Comparison of ENCODE assay signal across 11 cellular contexts in genomic region chr16:88591577-88592021, GRCh38. TPM values are rescaled to one million over a fixed set of nuclear protein-coding genes. Genes with fewer than 3 reads are reported as not detected.
DNase-seq lines count a peak whose midpoint lies in the region; ATAC-seq and TF ChIP-seq lines count a peak whose summit lies in the region.
"Had no signal": no experiment of that assay in that cellular context is flagged by ENCODE, and none has a peak within 500 bp of the region (broad histone marks: within the 10 kb centered on the region; RNA-seq: fewer than 3 reads in every experiment).

No MANE protein-coding gene starts in this region.

- TF ChIP-seq CTCF in AG10803 (conservative IDR thresholded peaks at IDR 0.05; ENCODE audit: low read length) = no peak
- TF ChIP-seq CTCF in activated CD8-positive, alpha-beta T cell treated with anti-CD3 and anti-CD28 coated beads for 36 hours (IDR thresholded peaks at IDR 0.05) = no peak
- no peak for TF ChIP-seq CTCF in glutamatergic neuron (IDR thresholded peaks at IDR 0.05; ENCODE audit: partially characterized antibody, unreplicated experiment)
- no peak for TF ChIP-seq CTCF in brain microvascular endothelial cell (IDR thresholded peaks at IDR 0.05; ENCODE audit: low read depth, low read length, missing control alignments)

- in situ Hi-C loops in brain microvascular endothelial cell (cut with HindIII; ENCODE audit: low pct_ligation_motif_present, low sequenced_read_pairs) = no loop called here

- H3K27ac ChIP-seq in brain microvascular endothelial cell = no peak overlapping the region
- H3K27ac ChIP-seq: BLaER1 had no signal

- POLR2A ChIA-PET in activated CD8-positive, alpha-beta T cell treated with anti-CD3 and anti-CD28 coated beads for 36 hours (lab: Charles Lee) = interaction anchor here (0.7 kb wide), 1 partner anchor 162 kb away, joined by 3 read pairs; no protein-coding TSS in a partner anchor

- intact Hi-C loops in activated CD8-positive, alpha-beta T cell treated with anti-CD3 and anti-CD28 coated beads for 36 hours (cut with micrococcal nuclease) = no loop called here

- H3K9me3 Mint-ChIP-seq in activated CD8-positive, alpha-beta T cell treated with anti-CD3 and anti-CD28 coated beads for 36 hours = no peaks in the 10 kb centered on the region
- H3K9me3 Mint-ChIP-seq in glutamatergic neuron (ENCODE audit: unreplicated experiment) = peaks cover 4% of the 10 kb centered on the region
- H3K9me3 Mint-ChIP-seq: neural crest cell had no signal

- peaks cover 37% of the 10 kb centered on the region for H3K36me3 ChIP-seq in brain microvascular endothelial cell (replicated peaks)

- H3K27me3 Mint-ChIP-seq in activated CD8-positive, alpha-beta T cell treated with anti-CD3 and anti-CD28 coated beads for 36 hours = no peaks in the 10 kb centered on the region
- H3K27me3 Mint-ChIP-seq in glutamatergic neuron (ENCODE audit: unreplicated experiment) = peaks cover 11% of the 10 kb centered on the region

- H3K4me3 ChIP-seq in AG10803 (ENCODE audit: low read length) (no peak overlapping the region), brain microvascular endothelial cell (ENCODE audit: low read depth, low read length) (no peak overlapping the region)
- H3K4me3 ChIP-seq: BLaER1 had no signal

- CTCF ChIA-PET in activated CD8-positive, alpha-beta T cell treated with anti-CD3 and anti-CD28 coated beads for 36 hours (lab: Charles Lee) = interaction anchor here (1.1 kb wide), 1 partner anchor 28 kb away, joined by 5 read pairs; no protein-coding TSS in a partner anchor

- H3K27ac Mint-ChIP-seq in activated CD8-positive, alpha-beta T cell treated with anti-CD3 and anti-CD28 coated beads for 36 hours = peak overlapping the region; percentile 80
- no peak overlapping the region for H3K27ac Mint-ChIP-seq in glutamatergic neuron (ENCODE audit: unreplicated experiment)

- no peaks in the 10 kb centered on the region for H3K27me3 ChIP-seq in brain microvascular endothelial cell (replicated peaks)
- H3K27me3 ChIP-seq: BLaER1 had no signal

- H3K36me3 Mint-ChIP-seq in activated CD8-positive, alpha-beta T cell treated with anti-CD3 and anti-CD28 coated beads for 36 hours (ENCODE audit: low read depth) = peaks cover 46% of the 10 kb centered on the region
- peaks cover 10% of the 10 kb centered on the region for H3K36me3 Mint-ChIP-seq in glutamatergic neuron (ENCODE audit: unreplicated experiment)

- no peak overlapping the region for H3K4me3 Mint-ChIP-seq in activated CD8-positive, alpha-beta T cell treated with anti-CD3 and anti-CD28 coated beads for 36 hours
- H3K4me3 Mint-ChIP-seq in glutamatergic neuron (ENCODE audit: unreplicated experiment) = no peak overlapping the region
- H3K4me3 Mint-ChIP-seq: neural crest cell had no signal

- ATAC-seq in HG02588 (IDR thresholded peaks at IDR 0.05; ENCODE audit: unreplicated experiment) = peak; percentile 57
- peak; percentile 76 for ATAC-seq in activated CD8-positive, alpha-beta T cell treated with anti-CD3 and anti-CD28 coated beads for 36 hours
- ATAC-seq: Panc1 had no signal

- DNase-seq in AG10803 (ENCODE audit: low read depth) = peak; percentile 41
- DNase-seq in activated CD8-positive, alpha-beta T cell treated with anti-CD3 and anti-CD28 coated beads for 36 hours = peak; percentile 61
- DNase-seq in mucosa of gallbladder (ENCODE audit: low spot score) = peak; percentile 31
- DNase-seq in NCI-H187 treated with DMSO at 0.1 percent for 48 hours (lab: John Stamatoyannopoulos, UW) = no peak
- no peak for DNase-seq in glutamatergic neuron
- DNase-seq in brain microvascular endothelial cell = no peak
- no peak for DNase-seq in DMS 273 (lab: John Stamatoyannopoulos, UW; ENCODE audit: unreplicated experiment)

- H3K4me1 Mint-ChIP-seq in activated CD8-positive, alpha-beta T cell treated with anti-CD3 and anti-CD28 coated beads for 36 hours (ENCODE audit: low read depth) = peaks cover 29% of the 10 kb centered on the region
- H3K4me1 Mint-ChIP-seq in glutamatergic neuron (ENCODE audit: low read depth, unreplicated experiment) = peaks cover 4% of the 10 kb centered on the region

RNA-seq across cellular contexts. Expression of gene ZC3H18, which starts 21.4 kb away (rescaled TPM):
- total RNA-seq in activated CD8-positive, alpha-beta T cell treated with anti-CD3 and anti-CD28 coated beads for 36 hours = 10 to 100 TPM; 67.7 to 73.5 TPM
- total RNA-seq in mucosa of gallbladder = 43.4 TPM
- 48.9 TPM for total RNA-seq in glutamatergic neuron (ENCODE audit: unreplicated experiment)

RNA-seq across cellular contexts. Expression of gene IL17C, which starts 46.8 kb away (rescaled TPM):
- total RNA-seq in activated CD8-positive, alpha-beta T cell treated with anti-CD3 and anti-CD28 coated beads for 36 hours = under 1 TPM in 1 of 2 experiments, not detected in 1; 0.31 TPM
- total RNA-seq in mucosa of gallbladder = not detected
- total RNA-seq in glutamatergic neuron (ENCODE audit: unreplicated experiment) = not detected

RNA-seq across cellular contexts. Expression of gene CYBA, which starts 59.3 kb away (rescaled TPM):
- 100 to 1,000 TPM; 230 to 236 TPM for total RNA-seq in activated CD8-positive, alpha-beta T cell treated with anti-CD3 and anti-CD28 coated beads for 36 hours
- total RNA-seq in mucosa of gallbladder = 271 TPM
- total RNA-seq in glutamatergic neuron (ENCODE audit: unreplicated experiment) = 28.7 TPM

Comparison
In these comparisons a context has a peak if more than half of its experiments do, and no peak if none do; other contexts are left out.
1. DNase-seq: peak in AG10803 (single experiment), activated CD8-positive, alpha-beta T cell treated with anti-CD3 and anti-CD28 coated beads for 36 hours (single experiment) and mucosa of gallbladder (single experiment); none in NCI-H187 treated with DMSO at 0.1 percent for 48 hours (single experiment), glutamatergic neuron (single experiment), brain microvascular endothelial cell (single experiment) and DMS 273 (single experiment).